Comparison of ENCODE assay signal across 8 cellular contexts in the genomic region with DNA sequence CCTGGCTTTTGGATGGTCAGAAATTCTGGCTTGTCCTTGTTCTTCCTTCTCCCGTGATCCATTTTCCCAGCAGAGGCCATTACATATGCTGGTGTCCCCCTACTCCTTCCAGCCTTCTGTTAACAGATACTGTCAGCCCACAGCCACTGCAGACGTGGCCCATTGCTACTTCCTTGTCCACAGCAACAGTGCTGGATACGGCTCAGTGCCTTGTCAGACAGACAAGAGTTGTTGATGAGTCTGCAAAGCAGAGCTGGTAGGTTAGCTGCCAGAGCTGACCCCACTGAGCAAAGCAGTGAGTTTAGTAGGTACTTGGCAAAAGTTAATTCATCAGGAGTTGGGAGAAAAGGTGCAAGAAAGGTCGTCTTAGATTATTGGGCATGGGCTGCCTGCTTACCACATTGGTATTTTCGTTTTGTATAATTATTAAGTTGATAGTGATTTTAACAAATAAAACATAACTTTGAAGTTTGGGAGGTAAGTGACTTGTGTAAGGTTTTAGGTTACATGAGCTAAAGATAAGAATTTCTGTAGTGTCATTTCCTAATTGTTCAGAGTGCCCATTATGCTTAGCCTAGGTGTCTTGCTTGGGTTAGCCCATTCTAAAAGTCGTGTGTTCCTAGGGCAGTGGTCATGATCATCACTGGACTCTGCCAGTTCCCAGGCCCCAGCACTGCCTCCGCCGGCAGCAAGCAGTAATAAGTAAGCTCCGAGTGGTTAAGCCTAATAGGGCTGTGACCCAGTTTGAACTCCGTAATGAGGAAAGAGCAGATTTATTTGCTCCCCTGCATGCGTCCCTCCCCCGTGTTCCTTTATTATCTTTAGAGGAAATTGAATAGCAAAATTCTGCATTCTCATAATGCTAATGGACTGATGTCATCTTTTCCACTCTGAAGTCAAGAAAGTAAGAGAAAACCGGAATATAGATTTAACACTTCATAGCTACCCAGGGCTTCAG.
DNase-seq lines count a peak whose midpoint lies in the region; ATAC-seq, FAIRE-seq and TF ChIP-seq lines count a peak whose summit lies in the region.

No MANE protein-coding gene starts in this region.

- no peaks in the 10 kb centered on the region for H3K9me3 Mint-ChIP-seq in CD14-positive monocyte

- peak; percentile 89 for FAIRE-seq in RCC 7860 (lab: Jason Lieb, UNC)

- TF ChIP-seq CTCF in fibroblast of villous mesenchyme (IDR thresholded peaks at IDR 0.05; ENCODE audit: insufficient read depth, low read depth, low read length) = peak; percentile 49
- TF ChIP-seq CTCF in CD14-positive monocyte (IDR thresholded peaks at IDR 0.05) = no peak

- H3K4me3 ChIP-seq in fibroblast of villous mesenchyme (ENCODE audit: low read depth, low read length) = no peak overlapping the region

- no peak overlapping the region for H3K27ac Mint-ChIP-seq in CD14-positive monocyte

- H3K36me3 Mint-ChIP-seq in CD14-positive monocyte = peaks cover 0 to 2% of the 10 kb centered on the region in 2 donors

- H3K4me1 Mint-ChIP-seq in CD14-positive monocyte = no peaks in the 10 kb centered on the region

- DNase-seq in Caki2 (ENCODE audit: low read depth) = peak; percentile 95
- DNase-seq in RCC 7860 (ENCODE audit: low spot score) = peak; percentile 90
- DNase-seq in fibroblast of villous mesenchyme (ENCODE audit: low read depth) = peak; percentile 98
- DNase-seq in pons (ENCODE audit: low spot score) = peak; percentile 77
- no peak for DNase-seq in OCI-M1 (lab: John Stamatoyannopoulos, UW)
- no peak for DNase-seq in CD14-positive monocyte (ENCODE audit: low spot score)
- no peak for DNase-seq in activated gamma-delta T cell treated with Interleukin-2 at 50 U/mL for 16 hours

- H3K27me3 Mint-ChIP-seq in CD14-positive monocyte (ENCODE audit: low read depth in 3 of 3) = peaks cover 0 to 3% (median 0%) of the 10 kb centered on the region in 3 donors

- in situ Hi-C loops in Caki2 (cut with HindIII; ENCODE audit: low pct_unique_long_range_greater_than_20kb, low sequenced_read_pairs) = no loop called here

- intact Hi-C loops in CD14-positive monocyte (cut with micrococcal nuclease) = no loop called here

- no peak overlapping the region for H3K4me3 Mint-ChIP-seq in CD14-positive monocyte

- ATAC-seq in HG02852 (IDR thresholded peaks at IDR 0.05; ENCODE audit: unreplicated experiment) = no peak

Comparison
In these comparisons a context has a peak if more than half of its experiments do, and no peak if none do; other contexts are left out.
1. DNase-seq: peak in Caki2 (single experiment), RCC 7860 (single experiment), fibroblast of villous mesenchyme (single experiment) and pons (single experiment); none in OCI-M1 (single experiment), CD14-positive monocyte (single experiment) and activated gamma-delta T cell treated with Interleukin-2 at 50 U/mL for 16 hours (single experiment).